ENCODE assay signal across 22 cellular contexts in the genomic region with DNA sequence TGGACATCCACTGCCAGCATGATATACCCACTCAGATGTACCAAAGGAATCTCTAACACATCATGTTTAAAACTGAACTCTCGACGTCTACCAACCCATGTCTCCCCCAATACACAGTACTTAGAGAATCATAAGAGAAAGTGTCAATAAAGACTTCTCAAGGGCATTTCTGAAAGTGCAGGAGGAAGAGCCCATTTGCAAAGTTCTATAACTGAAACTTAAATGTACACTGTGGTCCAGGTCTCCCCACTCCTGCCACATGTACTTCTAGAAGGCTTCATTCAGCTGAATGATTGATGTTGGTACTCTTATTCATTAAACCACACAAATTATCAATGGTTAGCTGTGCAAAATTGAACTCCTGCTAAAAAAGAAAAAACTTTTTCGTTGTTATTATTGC.
"Had no signal": no experiment of that assay in that cellular context is flagged by ENCODE, and none has a peak within 500 bp of the region (broad histone marks: within the 10 kb centered on the region; RNA-seq: fewer than 3 reads in every experiment).

No MANE protein-coding gene starts in this region.

- H3K4me3 Mint-ChIP-seq: activated B cell treated with CpG ODN at 0.5 μM for 24 hours; activated CD8-positive, alpha-beta T cell treated with anti-CD3 and anti-CD28 coated beads for 36 hours had no signal

- FAIRE-seq: bronchial epithelial cell, TTC549 had no signal

- ATAC-seq: body of pancreas had no signal

- H3K27ac Mint-ChIP-seq: activated B cell treated with CpG ODN at 0.5 μM for 24 hours; activated CD8-positive, alpha-beta T cell treated with anti-CD3 and anti-CD28 coated beads for 36 hours had no signal

- H3K27me3 Mint-ChIP-seq: activated B cell treated with CpG ODN at 0.5 μM for 24 hours; activated CD8-positive, alpha-beta T cell treated with anti-CD3 and anti-CD28 coated beads for 36 hours had no signal

- DNase-seq: activated B cell treated with CpG ODN at 0.5 μM for 24 hours; activated CD4-positive, alpha-beta T cell treated with anti-CD3 and anti-CD28 coated beads for 1 hour; activated CD4-positive, alpha-beta T cell treated with anti-CD3 and anti-CD28 coated beads, Interleukin-2, amount 50 U/mL, for 1 hour; activated CD8-positive, alpha-beta memory T cell treated with anti-CD3 and anti-CD28 coated beads, Interleukin-2, amount 50 U/mL, for 4 hours; activated CD8-positive, alpha-beta T cell treated with anti-CD3 and anti-CD28 coated beads for 36 hours; activated naive CD4-positive, alpha-beta T cell treated with anti-CD3 and anti-CD28 coated beads, Interleukin-2, amount 50 U/mL, for 16 hours; amniotic stem cell; body of pancreas; central memory CD4-positive, alpha-beta T cell; KG1; NCI-H1048; NCI-H146; NCI-H187 treated with DMSO at 0.1 percent for 48 hours; NCI-H2081 treated with DMSO at 0.1 percent for 48 hours; NCI-H446 treated with DMSO at 0.1 percent for 48 hours; NCI-H524 treated with DMSO at 0.1 percent for 48 hours; NCI-H774; SIG-M5; T-helper 2 cell; T1000 had no signal

- H3K9me3 Mint-ChIP-seq: activated B cell treated with CpG ODN at 0.5 μM for 24 hours had no signal
